In the genomic region with DNA sequence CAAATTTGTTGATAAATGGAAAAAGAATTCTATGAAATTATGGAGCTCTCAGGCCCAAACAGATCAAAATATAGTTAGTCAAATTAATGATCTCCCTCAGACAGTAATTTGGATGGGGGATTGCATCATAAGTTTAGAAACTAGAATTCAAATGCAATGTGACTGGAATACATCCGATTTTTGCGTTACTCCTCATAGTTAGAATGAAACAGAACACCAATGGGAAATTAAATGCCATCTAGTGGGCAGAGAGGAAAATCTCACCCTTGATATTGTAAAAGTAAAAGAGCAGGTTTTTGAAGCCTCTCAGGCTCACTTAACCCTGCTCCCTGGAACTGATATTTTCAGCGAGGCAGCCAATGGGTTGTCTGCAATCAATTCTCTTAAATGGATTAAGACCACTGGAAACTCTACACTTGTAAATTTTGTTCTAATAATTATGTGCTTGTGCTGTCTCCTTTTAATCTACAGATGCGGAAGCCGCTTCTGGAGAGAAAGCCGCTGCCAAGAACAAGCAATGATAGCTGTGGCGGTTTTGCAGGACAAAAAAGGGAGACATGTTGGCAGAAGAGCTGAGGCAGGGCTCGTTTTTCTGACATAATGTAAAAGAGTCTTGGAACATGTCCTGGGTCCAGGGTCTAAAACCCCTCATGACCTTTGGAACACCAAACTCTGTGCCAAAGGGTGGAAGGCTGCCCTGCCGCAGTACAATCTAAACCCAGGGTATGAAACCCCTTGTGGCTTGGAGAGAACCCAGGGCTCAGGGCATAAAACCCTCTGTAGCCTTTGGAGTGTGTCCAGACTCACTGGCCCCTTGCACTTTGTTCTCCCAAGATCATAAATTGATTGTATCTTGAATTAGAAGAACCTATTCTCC, we compare ENCODE assay signal across 6 cellular contexts. TPM values are rescaled to one million over a fixed set of nuclear protein-coding genes. Genes with fewer than 3 reads are reported as not detected.
DNase-seq lines count a peak whose midpoint lies in the region; ATAC-seq, FAIRE-seq and TF ChIP-seq lines count a peak whose summit lies in the region.

No MANE protein-coding gene starts in this region.

- no peaks in the 10 kb centered on the region for H3K27me3 Mint-ChIP-seq in natural killer cell (ENCODE audit: low read depth in 2 of 2)
- no peaks in the 10 kb centered on the region for H3K27me3 Mint-ChIP-seq in natural killer cell treated with Interleukin-12 subunit alpha and Interleukin-12 subunit beta and Interleukin-15 and Interleukin-18, amount 100 ng/mL, for 72 hours
- peaks cover 2% of the 10 kb centered on the region for H3K27me3 Mint-ChIP-seq in brain

- no peak for FAIRE-seq in pancreas (lab: Jason Lieb, UNC)

- ATAC-seq in natural killer cell (peak in 2 of 3 donors; percentile 50 to 53), pancreas (peak in 3 of 4 donors; percentile 32 to 67 (median 54)), GM19395 (IDR thresholded peaks at IDR 0.05; ENCODE audit: unreplicated experiment) (no peak), HG03280 (IDR thresholded peaks at IDR 0.05; ENCODE audit: unreplicated experiment) (no peak)
- ATAC-seq in natural killer cell treated with Interleukin-12 subunit alpha and Interleukin-12 subunit beta and Interleukin-15 and Interleukin-18, amount 100 ng/mL, for 72 hours, result no peak

- H3K36me3 ChIP-seq in pancreas, result peaks cover 0 to 8% (median 0%) of the 10 kb centered on the region in 3 donors

- H3K4me1 Mint-ChIP-seq in natural killer cell, result peaks cover 5 to 6% of the 10 kb centered on the region in 2 donors
- H3K4me1 Mint-ChIP-seq in natural killer cell treated with Interleukin-12 subunit alpha and Interleukin-12 subunit beta and Interleukin-15 and Interleukin-18, amount 100 ng/mL, for 72 hours (ENCODE audit: low read depth in 2 of 2), result peaks cover 4% of the 10 kb centered on the region in 2 donors
- H3K4me1 Mint-ChIP-seq in brain, result peaks cover 9% of the 10 kb centered on the region

- H3K4me1 ChIP-seq in pancreas, result no peaks in the 10 kb centered on the region

- no peaks in the 10 kb centered on the region for H3K27me3 ChIP-seq in pancreas

- DNase-seq in natural killer cell (no peak), pancreas (no peak)
- no peak for DNase-seq in natural killer cell treated with Interleukin-12 subunit alpha and Interleukin-12 subunit beta and Interleukin-15 and Interleukin-18, amount 100 ng/mL, for 72 hours (ENCODE audit: low spot score)

- H3K36me3 Mint-ChIP-seq in natural killer cell (no peaks in the 10 kb centered on the region), brain (peaks cover 42% of the 10 kb centered on the region)
- peaks cover 16% of the 10 kb centered on the region for H3K36me3 Mint-ChIP-seq in natural killer cell treated with Interleukin-12 subunit alpha and Interleukin-12 subunit beta and Interleukin-15 and Interleukin-18, amount 100 ng/mL, for 72 hours

- TF ChIP-seq CTCF in natural killer cell (IDR thresholded peaks at IDR 0.05), result peak; percentile 45
- peak; percentile 41 to 71 for TF ChIP-seq CTCF in brain (conservative IDR thresholded peaks at IDR 0.05)
- TF ChIP-seq CTCF in pancreas (IDR thresholded peaks at IDR 0.05), result peak in 1 of 4 donors; percentile 11

- no peak overlapping the region for H3K27ac ChIP-seq in pancreas

- H3K4me3 Mint-ChIP-seq in natural killer cell (no peak overlapping the region), brain (peak overlapping the region in 2 of 5 experiments; percentile 8)
- no peak overlapping the region for H3K4me3 Mint-ChIP-seq in natural killer cell treated with Interleukin-12 subunit alpha and Interleukin-12 subunit beta and Interleukin-15 and Interleukin-18, amount 100 ng/mL, for 72 hours

- intact Hi-C loops in natural killer cell (cut with micrococcal nuclease) (no loop called here), pancreas (cut with DNase I) (no loop called here)

- H3K9me3 Mint-ChIP-seq in natural killer cell (no peaks in the 10 kb centered on the region), brain (peaks cover 0 to 13% (median 0%) of the 10 kb centered on the region in 5 experiments)
- no peaks in the 10 kb centered on the region for H3K9me3 Mint-ChIP-seq in natural killer cell treated with Interleukin-12 subunit alpha and Interleukin-12 subunit beta and Interleukin-15 and Interleukin-18, amount 100 ng/mL, for 72 hours

- 51% methylated on average over 9 of the region's 9 CpGs for WGBS in pancreas, 2 donors

- no peak overlapping the region for H3K27ac Mint-ChIP-seq in natural killer cell
- no peak overlapping the region for H3K27ac Mint-ChIP-seq in natural killer cell treated with Interleukin-12 subunit alpha and Interleukin-12 subunit beta and Interleukin-15 and Interleukin-18, amount 100 ng/mL, for 72 hours
- peak overlapping the region; percentile 6 to 71 (median 22) for H3K27ac Mint-ChIP-seq in brain

- H3K4me3 ChIP-seq in pancreas, result no peak overlapping the region

- no peaks in the 10 kb centered on the region for H3K9me3 ChIP-seq in pancreas

RNA-seq across cellular contexts. Expression of gene ZNF417, which starts 12.9 kb away (rescaled TPM):
- total RNA-seq in natural killer cell (10 to 100 TPM; 32.1 to 46.7 (median 36.4) TPM), pancreas (10 to 100 TPM in 1 of 6 donors, 1 to 10 TPM in 5; 4.8 to 15.3 (median 6.6) TPM)
- total RNA-seq in natural killer cell treated with Interleukin-12 subunit alpha and Interleukin-12 subunit beta and Interleukin-15 and Interleukin-18, amount 100 ng/mL, for 72 hours, result 10 to 100 TPM; 19.8 to 26.6 TPM
- polyA plus RNA-seq in brain (ENCODE audit: insufficient read depth, low read depth, low replicate concordance) (5.7 TPM), pancreas (1 to 10 TPM; 2.8 to 3.3 TPM)

RNA-seq across cellular contexts. Expression of gene ZNF814, which starts 14.7 kb away (rescaled TPM):
- 10 to 100 TPM; 25.2 to 51.2 (median 38.3) TPM for total RNA-seq in natural killer cell
- total RNA-seq in natural killer cell treated with Interleukin-12 subunit alpha and Interleukin-12 subunit beta and Interleukin-15 and Interleukin-18, amount 100 ng/mL, for 72 hours, result 10 to 100 TPM; 18.9 to 22.4 TPM
- polyA plus RNA-seq in brain (ENCODE audit: insufficient read depth, low read depth, low replicate concordance), result 4.4 TPM
- total RNA-seq in pancreas, result 1 to 10 TPM; 3.7 to 7.7 (median 6.0) TPM
- 10 to 100 TPM in 1 of 2 donors, 1 to 10 TPM in 1; 9.8 to 10.8 TPM for polyA plus RNA-seq in pancreas

RNA-seq across cellular contexts. Expression of gene ZNF418, which starts 31.7 kb away (rescaled TPM):
- total RNA-seq in natural killer cell (10 to 100 TPM in 1 of 3 donors, 1 to 10 TPM in 2; 4.3 to 13.3 (median 6.2) TPM), pancreas (1 to 10 TPM; 2.6 to 6.3 (median 4.0) TPM)
- total RNA-seq in natural killer cell treated with Interleukin-12 subunit alpha and Interleukin-12 subunit beta and Interleukin-15 and Interleukin-18, amount 100 ng/mL, for 72 hours, result 1 to 10 TPM; 1.9 to 3.4 TPM
- polyA plus RNA-seq in brain (ENCODE audit: insufficient read depth, low read depth, low replicate concordance) (1.5 TPM), pancreas (1 to 10 TPM; 4.6 to 8.4 TPM)

RNA-seq across cellular contexts. Expression of gene ZNF256, which starts 44.0 kb away (rescaled TPM):
- 10 to 100 TPM; 17.7 to 31.2 (median 27.2) TPM for total RNA-seq in natural killer cell
- total RNA-seq in natural killer cell treated with Interleukin-12 subunit alpha and Interleukin-12 subunit beta and Interleukin-15 and Interleukin-18, amount 100 ng/mL, for 72 hours, result 1 to 10 TPM; 2.7 to 6.9 TPM
- polyA plus RNA-seq in brain (ENCODE audit: insufficient read depth, low read depth, low replicate concordance), result 2.6 TPM
- total RNA-seq in pancreas, result 1 to 10 TPM; 1.9 to 2.6 (median 2.1) TPM
- 1 to 10 TPM in 1 of 2 donors, under 1 TPM in 1; 0.95 to 2.5 TPM for polyA plus RNA-seq in pancreas

RNA-seq across cellular contexts. Expression of gene ZNF587, which starts 53.9 kb away (rescaled TPM):
- 10 to 100 TPM; 54.9 to 58.9 (median 55.1) TPM for total RNA-seq in natural killer cell
- total RNA-seq in natural killer cell treated with Interleukin-12 subunit alpha and Interleukin-12 subunit beta and Interleukin-15 and Interleukin-18, amount 100 ng/mL, for 72 hours, result 10 to 100 TPM; 34.5 to 72.5 TPM
- polyA plus RNA-seq in brain (ENCODE audit: insufficient read depth, low read depth, low replicate concordance), result 4.5 TPM
- 10 to 100 TPM; 12.2 to 29.5 (median 16.1) TPM for total RNA-seq in pancreas
- 10 to 100 TPM in 1 of 2 donors, 1 to 10 TPM in 1; 9.3 to 28.2 TPM for polyA plus RNA-seq in pancreas

Comparison
In these comparisons a context has a peak if more than half of its experiments do, and no peak if none do; other contexts are left out.
1. ATAC-seq: peak in natural killer cell (2 of 3) and pancreas (3 of 4); none in natural killer cell treated with Interleukin-12 subunit alpha and Interleukin-12 subunit beta and Interleukin-15 and Interleukin-18, amount 100 ng/mL, for 72 hours (0 of 2), GM19395 (single experiment) and HG03280 (single experiment).
2. H3K27ac Mint-ChIP-seq: peak in brain (5 of 5); none in natural killer cell (0 of 2) and natural killer cell treated with Interleukin-12 subunit alpha and Interleukin-12 subunit beta and Interleukin-15 and Interleukin-18, amount 100 ng/mL, for 72 hours (0 of 2).